ENCODE assay signal across 19 cellular contexts in the genomic region with DNA sequence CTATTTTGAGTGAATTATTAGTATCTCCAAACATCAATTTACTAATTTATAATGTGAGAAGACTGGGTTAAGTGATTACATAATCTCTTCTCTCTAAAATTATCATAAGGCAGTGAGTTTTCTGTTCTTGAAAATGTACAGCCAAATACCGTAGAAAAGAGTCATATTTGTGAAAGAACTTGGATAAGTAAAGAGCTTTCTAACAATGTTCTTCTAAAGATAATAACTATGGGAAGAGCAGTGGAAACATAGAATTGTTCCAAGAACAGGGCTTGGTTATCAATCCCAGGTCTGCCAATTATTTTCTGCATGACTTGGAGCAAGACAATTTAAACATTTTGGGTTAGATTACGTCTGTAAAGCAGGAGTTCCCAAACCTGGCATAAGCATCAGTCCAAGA.
"Had no signal": no experiment of that assay in that cellular context is flagged by ENCODE, and none has a peak within 500 bp of the region (broad histone marks: within the 10 kb centered on the region; RNA-seq: fewer than 3 reads in every experiment).

No MANE protein-coding gene starts in this region.

- H3K9me3 Mint-ChIP-seq: activated naive CD4-positive, alpha-beta T cell treated with anti-CD3 and anti-CD28 coated beads for 36 hours; activated naive CD8-positive, alpha-beta T cell treated with anti-CD3 and anti-CD28 coated beads, Interleukin-2, amount 50 U/mL, for 24 hours; activated T-cell treated with anti-CD3 and anti-CD28 coated beads, Interleukin-2, amount 50 U/mL, for 4 hours; central memory CD8-positive, alpha-beta T cell; memory B cell; naive thymus-derived CD8-positive, alpha-beta T cell; T-helper 1 cell treated with Interleukin-12 subunit alpha and Interleukin-12 subunit beta and Interleukin-4 antibody, amounts not matched to agents 30 μg/mL and 1 μg/mL, for 36 hours had no signal

- H3K27me3 Mint-ChIP-seq: activated naive CD8-positive, alpha-beta T cell treated with anti-CD3 and anti-CD28 coated beads, Interleukin-2, amount 50 U/mL, for 24 hours; central memory CD8-positive, alpha-beta T cell; memory B cell had no signal

- DNase-seq: activated CD4-positive, alpha-beta T cell treated with anti-CD3 and anti-CD28 coated beads, Interleukin-2, amount 50 U/mL, for 1 hour; activated CD8-positive, alpha-beta memory T cell treated with anti-CD3 and anti-CD28 coated beads, Interleukin-2, amount 50 U/mL, for 4 hours; activated naive CD4-positive, alpha-beta T cell treated with anti-CD3 and anti-CD28 coated beads for 36 hours; activated naive CD8-positive, alpha-beta T cell treated with anti-CD3 and anti-CD28 coated beads, Interleukin-2, amount 50 U/mL, for 24 hours; activated T-cell treated with anti-CD3 and anti-CD28 coated beads, Interleukin-2, amount 50 U/mL, for 4 hours; anterior cingulate cortex; brain microvascular endothelial cell; heart right ventricle; left ventricle myocardium superior; naive thymus-derived CD8-positive, alpha-beta T cell; pancreas; stimulated activated CD4-positive, alpha-beta T cell treated with anti-CD3 and anti-CD28 coated beads, Interleukin-12 subunit alpha, Interleukin-12 subunit beta, amount 100 ng/mL, for 4 hours; stimulated activated CD4-positive, alpha-beta T cell treated with anti-CD3 and anti-CD28 coated beads, Interleukin-2, amount 100 ng/mL, for 24 hours; stimulated activated naive CD4-positive, alpha-beta T cell treated with Interleukin-2 at 50 U/mL for 16 hours; tibial artery had no signal

- H3K36me3 ChIP-seq: brain microvascular endothelial cell, heart right ventricle, pancreas, tibial artery had no signal

- ATAC-seq: activated naive CD8-positive, alpha-beta T cell treated with anti-CD3 and anti-CD28 coated beads, Interleukin-2, amount 50 U/mL, for 24 hours; activated T-cell treated with anti-CD3 and anti-CD28 coated beads, Interleukin-2, amount 50 U/mL, for 4 hours; heart right ventricle; left ventricle myocardium superior; naive thymus-derived CD8-positive, alpha-beta T cell; pancreas had no signal

- H3K4me3 ChIP-seq: coronary artery, heart right ventricle, pancreas, tibial artery had no signal

- H3K27me3 ChIP-seq: brain microvascular endothelial cell, heart right ventricle, pancreas, tibial artery had no signal

- H3K9me3 ChIP-seq: heart right ventricle, pancreas, tibial artery had no signal

- FAIRE-seq: pancreas had no signal

- H3K27ac Mint-ChIP-seq: activated naive CD4-positive, alpha-beta T cell treated with anti-CD3 and anti-CD28 coated beads for 36 hours; activated naive CD8-positive, alpha-beta T cell treated with anti-CD3 and anti-CD28 coated beads, Interleukin-2, amount 50 U/mL, for 24 hours; memory B cell; T-helper 1 cell treated with Interleukin-12 subunit alpha and Interleukin-12 subunit beta and Interleukin-4 antibody, amounts not matched to agents 30 μg/mL and 1 μg/mL, for 36 hours had no signal

- H3K4me3 Mint-ChIP-seq: activated naive CD4-positive, alpha-beta T cell treated with anti-CD3 and anti-CD28 coated beads for 36 hours; activated naive CD8-positive, alpha-beta T cell treated with anti-CD3 and anti-CD28 coated beads, Interleukin-2, amount 50 U/mL, for 24 hours; activated T-cell treated with anti-CD3 and anti-CD28 coated beads, Interleukin-2, amount 50 U/mL, for 4 hours; central memory CD8-positive, alpha-beta T cell; memory B cell; naive thymus-derived CD8-positive, alpha-beta T cell; T-helper 1 cell treated with Interleukin-12 subunit alpha and Interleukin-12 subunit beta and Interleukin-4 antibody, amounts not matched to agents 30 μg/mL and 1 μg/mL, for 36 hours had no signal

- H3K36me3 Mint-ChIP-seq: memory B cell; naive thymus-derived CD8-positive, alpha-beta T cell had no signal

- H3K27ac ChIP-seq: tibial artery had no signal
